ENCODE assay signal across 13 cellular contexts in the genomic region with DNA sequence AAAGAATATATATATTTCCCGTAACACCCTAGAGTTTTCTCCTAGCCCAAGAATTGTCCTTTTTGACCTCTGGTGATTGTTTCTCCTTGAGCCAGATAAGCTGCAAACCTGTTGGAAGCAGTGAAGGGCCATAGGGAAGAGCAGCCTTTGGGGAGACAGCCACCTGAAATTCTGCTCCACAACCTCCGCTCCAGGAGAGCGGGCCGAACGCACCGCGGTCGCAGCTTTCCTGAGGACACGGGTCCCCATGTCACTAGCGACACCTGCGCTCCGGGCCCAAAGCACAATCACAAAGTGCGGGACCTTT. TPM values are rescaled to one million over a fixed set of nuclear protein-coding genes. Genes with fewer than 3 reads are reported as not detected.
DNase-seq lines count a peak whose midpoint lies in the region; ATAC-seq and TF ChIP-seq lines count a peak whose summit lies in the region.
"Had no signal": no experiment of that assay in that cellular context is flagged by ENCODE, and none has a peak within 500 bp of the region (broad histone marks: within the 10 kb centered on the region; RNA-seq: fewer than 3 reads in every experiment).

No MANE protein-coding gene starts in this region.

- no peaks in the 10 kb centered on the region for H3K9me3 Mint-ChIP-seq in stimulated activated naive CD8-positive, alpha-beta T cell treated with anti-CD3 and anti-CD28 coated beads, Interleukin-15, amount 100 ng/mL, for 72 hours
- H3K9me3 Mint-ChIP-seq: activated CD4-positive, alpha-beta T cell treated with anti-CD3 and anti-CD28 coated beads, Interleukin-2, amount 10 ng/mL, durations not matched to agents 24 days and 14 days had no signal

- no peaks in the 10 kb centered on the region for H3K36me3 ChIP-seq in HUES48 (ENCODE audit: control insufficient read depth, insufficient read depth, low read length)
- no peaks in the 10 kb centered on the region for H3K36me3 ChIP-seq in brain microvascular endothelial cell (replicated peaks)
- H3K36me3 ChIP-seq: tibial artery had no signal

- H3K4me1 Mint-ChIP-seq in stimulated activated naive CD8-positive, alpha-beta T cell treated with anti-CD3 and anti-CD28 coated beads, Interleukin-15, amount 100 ng/mL, for 72 hours: no peaks in the 10 kb centered on the region

- peak; percentile 67 for ATAC-seq in left lobe of liver
- ATAC-seq in stimulated activated naive CD8-positive, alpha-beta T cell treated with anti-CD3 and anti-CD28 coated beads, Interleukin-15, amount 100 ng/mL, for 72 hours: no peak

- intact Hi-C loops in posterior vena cava (cut with DNase I): no loop called here

- TF ChIP-seq CTCF in brain microvascular endothelial cell (IDR thresholded peaks at IDR 0.05; ENCODE audit: low read depth, low read length, missing control alignments): no peak

- peak overlapping the region; percentile 14 to 29 for H3K4me3 Mint-ChIP-seq in stimulated activated naive CD8-positive, alpha-beta T cell treated with anti-CD3 and anti-CD28 coated beads, Interleukin-15, amount 100 ng/mL, for 72 hours
- H3K4me3 Mint-ChIP-seq: activated CD4-positive, alpha-beta T cell treated with anti-CD3 and anti-CD28 coated beads, Interleukin-2, amount 10 ng/mL, durations not matched to agents 24 days and 14 days had no signal

- no peaks in the 10 kb centered on the region for H3K9me3 ChIP-seq in HUES48 (ENCODE audit: control insufficient read depth, insufficient read depth, low read length)
- H3K9me3 ChIP-seq: tibial artery had no signal

- peaks cover 40% of the 10 kb centered on the region for H3K27me3 Mint-ChIP-seq in stimulated activated naive CD8-positive, alpha-beta T cell treated with anti-CD3 and anti-CD28 coated beads, Interleukin-15, amount 100 ng/mL, for 72 hours

- H3K4me3 ChIP-seq in HUES48 (ENCODE audit: low read depth, low read length) (peak overlapping the region; percentile 99), brain microvascular endothelial cell (ENCODE audit: low read depth, low read length) (peak overlapping the region; percentile 79)

- DNase-seq in brain microvascular endothelial cell (no peak), left lobe of liver (ENCODE audit: low spot score) (no peak), dermis blood vessel endothelial cell (no peak), posterior vena cava (ENCODE audit: low spot score) (no peak)
- no peak for DNase-seq in stimulated activated naive CD8-positive, alpha-beta T cell treated with anti-CD3 and anti-CD28 coated beads, Interleukin-15, amount 100 ng/mL, for 72 hours
- DNase-seq in stimulated activated CD4-positive, alpha-beta T cell treated with anti-CD3 and anti-CD28 coated beads, Interleukin-4, amount 100 ng/mL, for 24 hours: no peak
- no peak for DNase-seq in stimulated activated CD4-positive, alpha-beta T cell treated with anti-CD3 and anti-CD28 coated beads, Interleukin-15, amount 100 ng/mL, for 24 hours
- DNase-seq: NK-92 treated with Interleukin-12 subunit alpha and Interleukin-12 subunit beta, amount 100 ng/mL, for 24 hours; tibial artery had no signal

- peak overlapping the region in 1 of 2 donors; percentile 6 for H3K27ac Mint-ChIP-seq in stimulated activated naive CD8-positive, alpha-beta T cell treated with anti-CD3 and anti-CD28 coated beads, Interleukin-15, amount 100 ng/mL, for 72 hours
- H3K27ac Mint-ChIP-seq: activated CD4-positive, alpha-beta T cell treated with anti-CD3 and anti-CD28 coated beads, Interleukin-2, amount 10 ng/mL, durations not matched to agents 24 days and 14 days had no signal

- peak overlapping the region; percentile 85 for H3K27ac ChIP-seq in HUES48 (ENCODE audit: low read depth, low read length)
- H3K27ac ChIP-seq in brain microvascular endothelial cell: no peak overlapping the region
- H3K27ac ChIP-seq: tibial artery had no signal

- peak overlapping the region; percentile 96 for H3K9ac ChIP-seq in HUES48 (ENCODE audit: low read depth, low read length)

- H3K4me1 ChIP-seq in HUES48 (ENCODE audit: control insufficient read depth, insufficient read depth, low read length): peaks cover 33% of the 10 kb centered on the region

- H3K27me3 ChIP-seq in HUES48 (ENCODE audit: control insufficient read depth, insufficient read depth, low read length): peaks cover 4% of the 10 kb centered on the region; the same call in 1 of the 2 replicates
- H3K27me3 ChIP-seq in brain microvascular endothelial cell (replicated peaks): no peaks in the 10 kb centered on the region

- in situ Hi-C loops in brain microvascular endothelial cell (cut with HindIII; ENCODE audit: low pct_ligation_motif_present, low sequenced_read_pairs): no loop called here

RNA-seq across cellular contexts. Expression of a gene that starts 0.6 kb away (rescaled TPM):
- total RNA-seq in left lobe of liver (10.9 TPM), dermis blood vessel endothelial cell (3.9 and 9.7 TPM in 2 replicates), posterior vena cava (1 to 10 TPM; 2.2 to 2.6 TPM)

RNA-seq across cellular contexts. Expression of a gene that starts 49.8 kb away (rescaled TPM):
- not detected for total RNA-seq in left lobe of liver
- total RNA-seq in dermis blood vessel endothelial cell: not detected in 2 replicates
- not detected for total RNA-seq in posterior vena cava
- total RNA-seq: activated CD4-positive, alpha-beta T cell treated with anti-CD3 and anti-CD28 coated beads, Interleukin-2, amount 10 ng/mL, durations not matched to agents 24 days and 14 days; dermis microvascular lymphatic vessel endothelial cell; H4 had no signal
